In the genomic region with DNA sequence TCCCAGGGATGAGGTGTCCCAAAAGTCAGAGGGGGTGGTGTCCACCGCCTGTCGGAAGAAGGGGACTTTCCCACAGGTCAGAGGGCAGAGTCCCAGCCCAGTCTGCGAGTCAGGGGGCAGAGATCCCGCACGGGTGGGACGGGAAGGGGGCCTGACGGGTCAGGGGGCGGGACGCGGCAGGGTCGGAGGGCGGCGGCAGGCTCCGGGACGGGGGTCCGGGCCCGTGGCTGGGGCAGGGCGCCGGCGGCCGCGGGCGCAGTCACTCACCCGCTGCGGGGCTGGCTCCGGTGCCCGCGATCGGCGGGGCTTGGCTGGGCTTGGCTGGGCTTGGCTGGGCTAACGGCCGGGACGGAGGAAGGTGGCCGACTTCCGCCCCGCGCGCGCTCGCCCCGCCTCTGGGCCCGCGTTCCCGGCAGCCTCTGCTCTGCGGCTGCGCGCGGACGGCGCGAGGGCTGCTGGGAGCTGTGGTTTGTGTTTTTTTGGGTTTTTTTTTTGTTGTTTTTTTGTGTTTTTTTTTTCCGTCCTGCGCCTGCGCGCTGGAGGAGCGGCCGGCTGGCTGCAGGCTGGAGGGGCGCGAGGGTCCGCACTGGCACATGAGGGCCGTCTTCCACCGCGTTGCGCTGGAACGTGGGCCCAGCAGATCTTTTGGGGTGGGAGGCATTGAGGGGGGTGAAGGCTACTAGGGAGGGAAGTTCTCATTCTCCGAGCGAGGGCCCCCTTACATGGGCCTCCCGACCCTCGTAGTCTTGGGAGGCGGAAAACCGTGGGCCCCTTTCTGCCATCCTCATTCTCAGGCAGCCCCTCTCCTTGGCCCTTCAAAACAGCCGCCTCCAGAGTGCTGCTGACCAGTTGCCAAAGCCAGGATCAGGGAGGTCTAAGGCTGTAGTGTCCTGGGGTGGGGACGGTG, we compare ENCODE assay signal across 1 cellular context.
A peak's percentile ranks its signal among the peaks of the same experiment; 100 is the strongest.
TF ChIP-seq lines count a peak whose summit lies in the region.

TSS of gene CANT1 (minus strand) at position 368 of the 907 bp plus-strand sequence. CDS start 12,142 bp downstream, outside the sequence.

TF ChIP-seq in HepG2, 621 proteins besides CTCF, POLR2A, EP300 and RAD21 (continued from another document and continues in another):
- TF ChIP-seq, protein P1, sequence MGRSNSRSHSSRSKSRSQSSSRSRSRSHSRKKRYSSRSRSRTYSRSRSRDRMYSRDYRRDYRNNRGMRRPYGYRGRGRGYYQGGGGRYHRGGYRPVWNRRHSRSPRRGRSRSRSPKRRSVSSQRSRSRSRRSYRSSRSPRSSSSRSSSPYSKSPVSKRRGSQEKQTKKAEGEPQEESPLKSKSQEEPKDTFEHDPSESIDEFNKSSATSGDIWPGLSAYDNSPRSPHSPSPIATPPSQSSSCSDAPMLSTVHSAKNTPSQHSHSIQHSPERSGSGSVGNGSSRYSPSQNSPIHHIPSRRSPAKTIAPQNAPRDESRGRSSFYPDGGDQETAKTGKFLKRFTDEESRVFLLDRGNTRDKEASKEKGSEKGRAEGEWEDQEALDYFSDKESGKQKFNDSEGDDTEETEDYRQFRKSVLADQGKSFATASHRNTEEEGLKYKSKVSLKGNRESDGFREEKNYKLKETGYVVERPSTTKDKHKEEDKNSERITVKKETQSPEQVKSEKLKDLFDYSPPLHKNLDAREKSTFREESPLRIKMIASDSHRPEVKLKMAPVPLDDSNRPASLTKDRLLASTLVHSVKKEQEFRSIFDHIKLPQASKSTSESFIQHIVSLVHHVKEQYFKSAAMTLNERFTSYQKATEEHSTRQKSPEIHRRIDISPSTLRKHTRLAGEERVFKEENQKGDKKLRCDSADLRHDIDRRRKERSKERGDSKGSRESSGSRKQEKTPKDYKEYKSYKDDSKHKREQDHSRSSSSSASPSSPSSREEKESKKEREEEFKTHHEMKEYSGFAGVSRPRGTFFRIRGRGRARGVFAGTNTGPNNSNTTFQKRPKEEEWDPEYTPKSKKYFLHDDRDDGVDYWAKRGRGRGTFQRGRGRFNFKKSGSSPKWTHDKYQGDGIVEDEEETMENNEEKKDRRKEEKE (IDR thresholded peaks at IDR 0.05), result no peak
- no peak for TF ChIP-seq RFX1 (IDR thresholded peaks at IDR 0.05)
- peak; percentile 79 for TF ChIP-seq ATF2 (CRISPR knock-in tag; IDR thresholded peaks at IDR 0.05)
- no peak for TF ChIP-seq ZSCAN20 (CRISPR knock-in tag; IDR thresholded peaks at IDR 0.05; ENCODE audit: borderline replicate concordance)
- TF ChIP-seq SMC3 (IDR thresholded peaks at IDR 0.05; ENCODE audit: low read length), result no peak
- peak; percentile 60 for TF ChIP-seq YEATS4 (CRISPR knock-in tag; IDR thresholded peaks at IDR 0.05; ENCODE audit: borderline replicate concordance)
- TF ChIP-seq, protein P2, sequence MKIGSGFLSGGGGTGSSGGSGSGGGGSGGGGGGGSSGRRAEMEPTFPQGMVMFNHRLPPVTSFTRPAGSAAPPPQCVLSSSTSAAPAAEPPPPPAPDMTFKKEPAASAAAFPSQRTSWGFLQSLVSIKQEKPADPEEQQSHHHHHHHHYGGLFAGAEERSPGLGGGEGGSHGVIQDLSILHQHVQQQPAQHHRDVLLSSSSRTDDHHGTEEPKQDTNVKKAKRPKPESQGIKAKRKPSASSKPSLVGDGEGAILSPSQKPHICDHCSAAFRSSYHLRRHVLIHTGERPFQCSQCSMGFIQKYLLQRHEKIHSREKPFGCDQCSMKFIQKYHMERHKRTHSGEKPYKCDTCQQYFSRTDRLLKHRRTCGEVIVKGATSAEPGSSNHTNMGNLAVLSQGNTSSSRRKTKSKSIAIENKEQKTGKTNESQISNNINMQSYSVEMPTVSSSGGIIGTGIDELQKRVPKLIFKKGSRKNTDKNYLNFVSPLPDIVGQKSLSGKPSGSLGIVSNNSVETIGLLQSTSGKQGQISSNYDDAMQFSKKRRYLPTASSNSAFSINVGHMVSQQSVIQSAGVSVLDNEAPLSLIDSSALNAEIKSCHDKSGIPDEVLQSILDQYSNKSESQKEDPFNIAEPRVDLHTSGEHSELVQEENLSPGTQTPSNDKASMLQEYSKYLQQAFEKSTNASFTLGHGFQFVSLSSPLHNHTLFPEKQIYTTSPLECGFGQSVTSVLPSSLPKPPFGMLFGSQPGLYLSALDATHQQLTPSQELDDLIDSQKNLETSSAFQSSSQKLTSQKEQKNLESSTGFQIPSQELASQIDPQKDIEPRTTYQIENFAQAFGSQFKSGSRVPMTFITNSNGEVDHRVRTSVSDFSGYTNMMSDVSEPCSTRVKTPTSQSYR (CRISPR knock-in tag; IDR thresholded peaks at IDR 0.05; ENCODE audit: borderline replicate concordance), result no peak
- TF ChIP-seq ATM (IDR thresholded peaks at IDR 0.05; ENCODE audit: borderline replicate concordance), result no peak
- no peak for TF ChIP-seq CENPX (CRISPR knock-in tag; IDR thresholded peaks at IDR 0.05)
- TF ChIP-seq, protein P3, sequence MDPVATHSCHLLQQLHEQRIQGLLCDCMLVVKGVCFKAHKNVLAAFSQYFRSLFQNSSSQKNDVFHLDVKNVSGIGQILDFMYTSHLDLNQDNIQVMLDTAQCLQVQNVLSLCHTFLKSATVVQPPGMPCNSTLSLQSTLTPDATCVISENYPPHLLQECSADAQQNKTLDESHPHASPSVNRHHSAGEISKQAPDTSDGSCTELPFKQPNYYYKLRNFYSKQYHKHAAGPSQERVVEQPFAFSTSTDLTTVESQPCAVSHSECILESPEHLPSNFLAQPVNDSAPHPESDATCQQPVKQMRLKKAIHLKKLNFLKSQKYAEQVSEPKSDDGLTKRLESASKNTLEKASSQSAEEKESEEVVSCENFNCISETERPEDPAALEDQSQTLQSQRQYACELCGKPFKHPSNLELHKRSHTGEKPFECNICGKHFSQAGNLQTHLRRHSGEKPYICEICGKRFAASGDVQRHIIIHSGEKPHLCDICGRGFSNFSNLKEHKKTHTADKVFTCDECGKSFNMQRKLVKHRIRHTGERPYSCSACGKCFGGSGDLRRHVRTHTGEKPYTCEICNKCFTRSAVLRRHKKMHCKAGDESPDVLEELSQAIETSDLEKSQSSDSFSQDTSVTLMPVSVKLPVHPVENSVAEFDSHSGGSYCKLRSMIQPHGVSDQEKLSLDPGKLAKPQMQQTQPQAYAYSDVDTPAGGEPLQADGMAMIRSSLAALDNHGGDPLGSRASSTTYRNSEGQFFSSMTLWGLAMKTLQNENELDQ (CRISPR knock-in tag; IDR thresholded peaks at IDR 0.05; ENCODE audit: borderline replicate concordance), result no peak
- TF ChIP-seq ZFY (CRISPR knock-in tag; IDR thresholded peaks at IDR 0.05), result peak; percentile 95
- TF ChIP-seq ZNF678 (CRISPR knock-in tag; IDR thresholded peaks at IDR 0.05), result no peak; the same call in 1 of the 2 replicates
- TF ChIP-seq, protein P4, sequence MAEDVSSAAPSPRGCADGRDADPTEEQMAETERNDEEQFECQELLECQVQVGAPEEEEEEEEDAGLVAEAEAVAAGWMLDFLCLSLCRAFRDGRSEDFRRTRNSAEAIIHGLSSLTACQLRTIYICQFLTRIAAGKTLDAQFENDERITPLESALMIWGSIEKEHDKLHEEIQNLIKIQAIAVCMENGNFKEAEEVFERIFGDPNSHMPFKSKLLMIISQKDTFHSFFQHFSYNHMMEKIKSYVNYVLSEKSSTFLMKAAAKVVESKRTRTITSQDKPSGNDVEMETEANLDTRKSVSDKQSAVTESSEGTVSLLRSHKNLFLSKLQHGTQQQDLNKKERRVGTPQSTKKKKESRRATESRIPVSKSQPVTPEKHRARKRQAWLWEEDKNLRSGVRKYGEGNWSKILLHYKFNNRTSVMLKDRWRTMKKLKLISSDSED (CRISPR knock-in tag; IDR thresholded peaks at IDR 0.05), result no peak
- peak; percentile 97 for TF ChIP-seq ZBTB7A (CRISPR knock-in tag; IDR thresholded peaks at IDR 0.05)
- TF ChIP-seq MTF1 (CRISPR knock-in tag; IDR thresholded peaks at IDR 0.05), result no peak
- no peak for TF ChIP-seq ADNP (CRISPR knock-in tag; IDR thresholded peaks at IDR 0.05)
- no peak for TF ChIP-seq ZNF207 (IDR thresholded peaks at IDR 0.05; ENCODE audit: borderline replicate concordance)
- TF ChIP-seq SUZ12 (IDR thresholded peaks at IDR 0.05; ENCODE audit: low read depth, low read length), result peak; percentile 72
- TF ChIP-seq ZNF460 (CRISPR knock-in tag; IDR thresholded peaks at IDR 0.05; ENCODE audit: borderline replicate concordance), result no peak
- TF ChIP-seq EHMT2 (IDR thresholded peaks at IDR 0.05; ENCODE audit: borderline replicate concordance, low read depth, low read length), result no peak
- TF ChIP-seq SIX1 (CRISPR knock-in tag; IDR thresholded peaks at IDR 0.05; ENCODE audit: borderline replicate concordance), result no peak
- TF ChIP-seq HOXD1 (CRISPR knock-in tag; IDR thresholded peaks at IDR 0.05), result no peak; the same call in 1 of the 2 replicates
- TF ChIP-seq YY1 (IDR thresholded peaks at IDR 0.05; ENCODE audit: insufficient read depth, insufficient replicate concordance, low read depth, low read length), result peak; percentile 81
- TF ChIP-seq KIAA2018 (CRISPR knock-in tag; IDR thresholded peaks at IDR 0.05; ENCODE audit: borderline replicate concordance), result no peak
- TF ChIP-seq GTF2F1 (IDR thresholded peaks at IDR 0.05; ENCODE audit: low read length), result no peak
- TF ChIP-seq FOSL1 (CRISPR knock-in tag; IDR thresholded peaks at IDR 0.05; ENCODE audit: borderline replicate concordance), result no peak
- no peak for TF ChIP-seq ZNF235 (CRISPR knock-in tag; IDR thresholded peaks at IDR 0.05; ENCODE audit: borderline replicate concordance)
- no peak for TF ChIP-seq MATR3 (CRISPR knock-in tag; IDR thresholded peaks at IDR 0.05)
- TF ChIP-seq DDIT3 (CRISPR knock-in tag; IDR thresholded peaks at IDR 0.05), result no peak
- TF ChIP-seq ZNF766 (CRISPR knock-in tag; IDR thresholded peaks at IDR 0.05; ENCODE audit: borderline replicate concordance), result peak; percentile 22; the same call in 1 of the 2 replicates
- no peak for TF ChIP-seq ZMYM2 (CRISPR knock-in tag; IDR thresholded peaks at IDR 0.05)
- no peak for TF ChIP-seq MEIS1 (CRISPR knock-in tag; IDR thresholded peaks at IDR 0.05; ENCODE audit: borderline replicate concordance)
- TF ChIP-seq MAZ (IDR thresholded peaks at IDR 0.05; ENCODE audit: borderline replicate concordance, low read depth, low read length), result peak; percentile 39
- peak; percentile 87 for TF ChIP-seq MAZ (CRISPR knock-in tag; IDR thresholded peaks at IDR 0.05; ENCODE audit: low read depth)
